ENCODE assay signal across 8 cellular contexts in the genomic region with DNA sequence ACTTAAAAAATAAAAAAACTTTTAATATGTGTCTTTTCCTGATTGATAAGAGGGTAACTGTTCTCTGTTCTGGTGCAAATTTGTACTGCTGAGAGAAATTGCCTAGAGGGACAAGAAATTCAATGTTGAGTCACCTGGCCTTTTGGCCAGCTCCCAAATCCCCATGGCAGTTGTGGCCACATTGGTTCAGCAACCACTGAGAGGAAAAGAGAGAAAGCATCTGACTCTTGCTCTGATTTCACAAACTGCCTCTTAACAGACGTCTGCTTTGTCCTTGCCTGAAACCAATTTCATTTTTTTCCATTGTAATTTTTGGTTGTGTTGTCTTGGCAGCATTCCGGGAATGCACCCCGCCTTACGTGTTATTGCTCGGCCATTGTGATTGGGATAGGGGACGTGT. TPM values are rescaled to one million over a fixed set of nuclear protein-coding genes. Genes with fewer than 3 reads are reported as not detected.
DNase-seq lines count a peak whose midpoint lies in the region; ATAC-seq and TF ChIP-seq lines count a peak whose summit lies in the region.

No MANE protein-coding gene starts in this region.

- CTCF ChIA-PET in BJ (lab: Yijun Ruan, JAX) = interaction anchor here (0.8 to 1.1 kb wide), 2 partner anchors 14 to 39 kb away, joined by 3 to 8 read pairs; no protein-coding TSS in a partner anchor
- CTCF ChIA-PET in activated CD4-positive, alpha-beta memory T cell treated with anti-CD3 and anti-CD28 coated beads, Interleukin-2, amount 10 ng/mL, durations not matched to agents 7 days and 5 days (lab: Charles Lee) = no interaction called here

- TF ChIP-seq CTCF in BJ (IDR thresholded peaks at IDR 0.05; ENCODE audit: insufficient read depth, low read depth, low read length) = no peak

- no peaks in the 10 kb centered on the region for H3K9me3 Mint-ChIP-seq in activated CD4-positive, alpha-beta memory T cell treated with anti-CD3 and anti-CD28 coated beads, Interleukin-2, amount 10 ng/mL, durations not matched to agents 7 days and 5 days

- peaks cover 21% of the 10 kb centered on the region for H3K36me3 Mint-ChIP-seq in activated CD4-positive, alpha-beta memory T cell treated with anti-CD3 and anti-CD28 coated beads, Interleukin-2, amount 10 ng/mL, durations not matched to agents 7 days and 5 days (ENCODE audit: low read depth)

- no peak overlapping the region for H3K4me3 ChIP-seq in BJ (ENCODE audit: low read depth, low read length)

- no peaks in the 10 kb centered on the region for H3K27me3 ChIP-seq in BJ (ENCODE audit: control insufficient read depth, insufficient read depth, low read length)

- POLR2A ChIA-PET in BJ (lab: Charles Lee) = no interaction called here
- POLR2A ChIA-PET in activated CD4-positive, alpha-beta memory T cell treated with anti-CD3 and anti-CD28 coated beads, Interleukin-2, amount 10 ng/mL, durations not matched to agents 7 days and 5 days (lab: Charles Lee) = no interaction called here

- H3K27me3 Mint-ChIP-seq in activated CD4-positive, alpha-beta memory T cell treated with anti-CD3 and anti-CD28 coated beads, Interleukin-2, amount 10 ng/mL, durations not matched to agents 7 days and 5 days = peaks cover 16% of the 10 kb centered on the region

- ATAC-seq in HG03097 (IDR thresholded peaks at IDR 0.05; ENCODE audit: low FRiP score, unreplicated experiment) (no peak), GM21825 (IDR thresholded peaks at IDR 0.05; ENCODE audit: unreplicated experiment) (no peak)

- peaks cover 57% of the 10 kb centered on the region for H3K4me1 Mint-ChIP-seq in activated CD4-positive, alpha-beta memory T cell treated with anti-CD3 and anti-CD28 coated beads, Interleukin-2, amount 10 ng/mL, durations not matched to agents 7 days and 5 days

- DNase-seq in BJ (ENCODE audit: low read depth) (peak; percentile 26), HT-29 (ENCODE audit: low spot score) (peak; percentile 27), hypothalamus (lab: John Stamatoyannopoulos, UW) (peak in 32 of 51 donors; percentile 11 to 70 (median 46)), NCI-H2171 treated with DMSO at 0.1 percent for 48 hours (lab: John Stamatoyannopoulos, UW) (no peak), D341Med (ENCODE audit: low spot score) (no peak)
- no peak for DNase-seq in activated CD4-positive, alpha-beta memory T cell treated with anti-CD3 and anti-CD28 coated beads, Interleukin-2, amount 10 ng/mL, durations not matched to agents 7 days and 5 days

- H3K4me3 Mint-ChIP-seq in activated CD4-positive, alpha-beta memory T cell treated with anti-CD3 and anti-CD28 coated beads, Interleukin-2, amount 10 ng/mL, durations not matched to agents 7 days and 5 days = no peak overlapping the region

- H3K27ac Mint-ChIP-seq in activated CD4-positive, alpha-beta memory T cell treated with anti-CD3 and anti-CD28 coated beads, Interleukin-2, amount 10 ng/mL, durations not matched to agents 7 days and 5 days = peak overlapping the region; percentile 47

- H3K36me3 ChIP-seq in BJ (ENCODE audit: control insufficient read depth, insufficient read depth, low read length) = no peaks in the 10 kb centered on the region

RNA-seq across cellular contexts. Expression of a gene that starts 42.4 kb away (rescaled TPM):
- polyA plus RNA-seq in BJ (2011; rRNA removed) = 2.0 and 2.1 TPM in 2 replicates
- 1.3 and 1.5 TPM in 2 replicates for polyA minus RNA-seq in BJ (2011; rRNA and poly(A)+ RNA removed)
- not detected in 2 replicates for total RNA-seq in HT-29 (2014; rRNA removed; shearing (Covaris generic))
- total RNA-seq in activated CD4-positive, alpha-beta memory T cell treated with anti-CD3 and anti-CD28 coated beads, Interleukin-2, amount 10 ng/mL, durations not matched to agents 7 days and 5 days = 1 to 10 TPM; 2.2 to 2.3 TPM

Comparison
In these comparisons a context has a peak if more than half of its experiments do, and no peak if none do; other contexts are left out.
1. DNase-seq: peak in BJ (single experiment), HT-29 (single experiment) and hypothalamus (32 of 51); none in activated CD4-positive, alpha-beta memory T cell treated with anti-CD3 and anti-CD28 coated beads, Interleukin-2, amount 10 ng/mL, durations not matched to agents 7 days and 5 days (single experiment), NCI-H2171 treated with DMSO at 0.1 percent for 48 hours (single experiment) and D341Med (single experiment).